In the genomic region with DNA sequence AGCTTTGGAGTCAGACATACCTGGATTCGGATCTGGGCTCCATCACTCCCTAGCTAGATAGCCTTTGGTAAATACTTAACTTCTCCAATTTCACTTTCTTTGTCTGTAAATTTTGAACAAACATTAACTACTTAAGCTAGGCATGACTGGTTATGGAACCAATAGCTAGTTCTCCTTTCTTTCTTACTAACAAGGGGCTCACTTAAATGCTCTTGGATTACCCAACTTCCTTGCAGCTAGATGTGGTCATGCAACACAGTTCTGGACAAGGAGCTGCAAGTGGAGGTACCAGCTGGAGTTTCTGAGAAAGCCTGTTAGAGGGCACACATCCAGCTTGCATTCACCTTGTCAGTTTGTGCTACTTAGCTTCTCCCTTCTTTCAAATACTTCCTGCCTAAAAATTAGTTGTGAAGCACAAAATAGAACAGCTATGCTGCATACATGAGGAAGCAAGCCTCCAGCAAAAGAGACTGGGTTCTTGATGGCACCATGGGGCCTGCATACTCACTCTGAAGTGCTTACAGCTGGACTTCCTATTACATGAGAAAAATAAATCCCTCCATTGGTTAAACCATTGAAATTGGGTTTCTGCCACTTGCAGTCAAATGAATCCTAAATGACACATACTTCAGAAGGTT, we compare ENCODE assay signal across 8 cellular contexts.
DNase-seq lines count a peak whose midpoint lies in the region; ATAC-seq and TF ChIP-seq lines count a peak whose summit lies in the region.

No MANE protein-coding gene starts in this region.

- DNase-seq in GF-D8 (lab: John Stamatoyannopoulos, UW) (peak; percentile 51), posterior cingulate gyrus (no peak), uterus (no peak), chondrocyte (ENCODE audit: low spot score) (no peak)
- no peak for DNase-seq in central memory CD4-positive, alpha-beta T cell

- no peak overlapping the region for H3K4me3 ChIP-seq in uterus

- no peaks in the 10 kb centered on the region for H3K9me3 Mint-ChIP-seq in dendritic cell treated with granulocyte-macrophage colony-stimulating factor and Interleukin-4, amounts not matched to agents 40 ng/mL and 50 ng/mL, for 4 days
- no peaks in the 10 kb centered on the region for H3K9me3 Mint-ChIP-seq in chondrocyte (ENCODE audit: low read depth)

- H3K27me3 Mint-ChIP-seq in dendritic cell treated with granulocyte-macrophage colony-stimulating factor and Interleukin-4, amounts not matched to agents 40 ng/mL and 50 ng/mL, for 4 days, result no peaks in the 10 kb centered on the region
- no peaks in the 10 kb centered on the region for H3K27me3 Mint-ChIP-seq in chondrocyte (ENCODE audit: low read depth)

- H3K36me3 Mint-ChIP-seq in dendritic cell treated with granulocyte-macrophage colony-stimulating factor and Interleukin-4, amounts not matched to agents 40 ng/mL and 50 ng/mL, for 4 days (ENCODE audit: low read depth), result no peaks in the 10 kb centered on the region
- no peaks in the 10 kb centered on the region for H3K36me3 Mint-ChIP-seq in chondrocyte (ENCODE audit: low read depth)

- no peak for TF ChIP-seq POLR2A in uterus (IDR thresholded peaks at IDR 0.05)

- H3K27ac Mint-ChIP-seq in dendritic cell treated with granulocyte-macrophage colony-stimulating factor and Interleukin-4, amounts not matched to agents 40 ng/mL and 50 ng/mL, for 4 days, result peak overlapping the region; percentile 40
- H3K27ac Mint-ChIP-seq in chondrocyte (ENCODE audit: unreplicated experiment), result no peak overlapping the region

- no peak for TF ChIP-seq CTCF in uterus (IDR thresholded peaks at IDR 0.05)
- no peak for TF ChIP-seq CTCF in chondrocyte (IDR thresholded peaks at IDR 0.05)

- H3K9me3 ChIP-seq in uterus, result no peaks in the 10 kb centered on the region

- peaks cover 54% of the 10 kb centered on the region for H3K4me1 Mint-ChIP-seq in dendritic cell treated with granulocyte-macrophage colony-stimulating factor and Interleukin-4, amounts not matched to agents 40 ng/mL and 50 ng/mL, for 4 days (ENCODE audit: low read depth)
- peaks cover 28% of the 10 kb centered on the region for H3K4me1 Mint-ChIP-seq in chondrocyte (ENCODE audit: low read depth)

- no peak overlapping the region for H3K27ac ChIP-seq in uterus

- H3K4me3 Mint-ChIP-seq in dendritic cell treated with granulocyte-macrophage colony-stimulating factor and Interleukin-4, amounts not matched to agents 40 ng/mL and 50 ng/mL, for 4 days, result no peak overlapping the region
- no peak overlapping the region for H3K4me3 Mint-ChIP-seq in chondrocyte (ENCODE audit: unreplicated experiment)

- H3K27me3 ChIP-seq in uterus, result no peaks in the 10 kb centered on the region

- ATAC-seq in GM19468 (IDR thresholded peaks at IDR 0.05; ENCODE audit: extremely low read depth, unreplicated experiment) (peak; percentile 65), HG03378 (IDR thresholded peaks at IDR 0.05; ENCODE audit: unreplicated experiment) (peak; percentile 64)

- no peaks in the 10 kb centered on the region for H3K4me1 ChIP-seq in uterus

- H3K36me3 ChIP-seq in uterus, result no peaks in the 10 kb centered on the region

- intact Hi-C loops in dendritic cell treated with granulocyte-macrophage colony-stimulating factor and Interleukin-4, amounts not matched to agents 40 ng/mL and 50 ng/mL, for 4 days (cut with micrococcal nuclease), result no loop called here
- intact Hi-C loops in posterior cingulate gyrus (cut with DNase I) (no loop called here), uterus (cut with DNase I; ENCODE audit: low total_unique reads) (no loop called here)
